In genomic region chr2:36441816-36442215, GRCh38 we compare ENCODE assay signal across 14 cellular contexts.
A peak's percentile ranks its signal among the peaks of the same experiment; 100 is the strongest.
DNase-seq lines count a peak whose midpoint lies in the region; ATAC-seq and TF ChIP-seq lines count a peak whose summit lies in the region.
"Had no signal": no experiment of that assay in that cellular context is flagged by ENCODE, and none has a peak within 500 bp of the region (broad histone marks: within the 10 kb centered on the region; RNA-seq: fewer than 3 reads in every experiment).

No MANE protein-coding gene starts in this region.

- H3K36me3 ChIP-seq in psoas muscle (ENCODE audit: insufficient read depth in 1 of 2, low read depth in 1 of 2) (peaks cover 16 to 56% of the 10 kb centered on the region in 2 donors), PC-9 (ENCODE audit: low read depth) (peaks cover 15% of the 10 kb centered on the region)

- no peaks in the 10 kb centered on the region for H3K9me3 ChIP-seq in psoas muscle
- H3K9me3 ChIP-seq in PC-9 (ENCODE audit: insufficient read depth, low read depth), result no peaks in the 10 kb centered on the region
- H3K9me3 ChIP-seq: lower lobe of right lung had no signal

- H3K9me3 Mint-ChIP-seq in glutamatergic neuron (ENCODE audit: unreplicated experiment), result peaks cover 3% of the 10 kb centered on the region
- H3K9me3 Mint-ChIP-seq: type B pancreatic cell had no signal

- H3K36me3 Mint-ChIP-seq in glutamatergic neuron (ENCODE audit: unreplicated experiment), result peaks cover 11% of the 10 kb centered on the region

- no peak overlapping the region for H3K4me2 ChIP-seq in PC-9

- intact Hi-C loops in psoas muscle (cut with DNase I), result no loop called here
- intact Hi-C loops in PC-9 (cut with micrococcal nuclease; ENCODE audit: unreplicated experiment), result no loop called here

- peaks cover 5% of the 10 kb centered on the region for H3K27me3 Mint-ChIP-seq in glutamatergic neuron (ENCODE audit: unreplicated experiment)
- H3K27me3 Mint-ChIP-seq: type B pancreatic cell had no signal

- 43 to 52% (median 45%) methylated on average over 6 of the region's 6 CpGs for WGBS in psoas muscle, 3 donors

- POLR2A ChIA-PET in PC-9 (lab: Charles Lee; ENCODE audit: unreplicated experiment), result no interaction called here

- no TSS peak for BruUV-seq in PC-9 (replicated peaks; lab: Mats Ljungman, UMichigan)

- H3K27me3 ChIP-seq in psoas muscle (ENCODE audit: insufficient read depth in 3 of 3, low read length in 2 of 3) (no peaks in the 10 kb centered on the region), PC-9 (ENCODE audit: insufficient read depth, low read depth) (no peaks in the 10 kb centered on the region)

- peaks cover 26% of the 10 kb centered on the region for H3K79me2 ChIP-seq in PC-9 (ENCODE audit: low read depth)

- H3K4me1 Mint-ChIP-seq in glutamatergic neuron (ENCODE audit: low read depth, unreplicated experiment), result peaks cover 14% of the 10 kb centered on the region

- CTCF ChIA-PET in PC-9 (lab: Charles Lee), result no interaction called here

- peak overlapping the region; percentile 21 for H3K27ac ChIP-seq in psoas muscle
- H3K27ac ChIP-seq in PC-9, result no peak overlapping the region
- H3K27ac ChIP-seq: lower lobe of right lung had no signal

- no peaks in the 10 kb centered on the region for H4K20me1 ChIP-seq in PC-9 (ENCODE audit: insufficient read depth)

- no peaks in the 10 kb centered on the region for H3K9me2 ChIP-seq in PC-9 (ENCODE audit: insufficient read depth)

- H2AFZ ChIP-seq in PC-9, result no peak overlapping the region

- H3K27ac Mint-ChIP-seq in glutamatergic neuron (ENCODE audit: unreplicated experiment), result no peak overlapping the region
- H3K27ac Mint-ChIP-seq: type B pancreatic cell had no signal

- H3K4me1 ChIP-seq in psoas muscle, result peaks cover 44% of the 10 kb centered on the region
- H3K4me1 ChIP-seq in PC-9 (replicated peaks; ENCODE audit: insufficient read depth), result peaks cover 9% of the 10 kb centered on the region

- peaks cover 10% of the 10 kb centered on the region for H3F3A ChIP-seq in PC-9 (ENCODE audit: insufficient read depth, low read depth)

- peak in 1 of 4 donors; percentile 35 for ATAC-seq in psoas muscle
- ATAC-seq: lower lobe of right lung had no signal

- no peak overlapping the region for H3K4me3 Mint-ChIP-seq in glutamatergic neuron (ENCODE audit: unreplicated experiment)
- H3K4me3 Mint-ChIP-seq: type B pancreatic cell had no signal

- DNase-seq in GM04504 (ENCODE audit: low read depth) (peak; percentile 73), KG1 (lab: John Stamatoyannopoulos, UW) (peak; percentile 50), cardiac fibroblast (ENCODE audit: low read depth in 2 of 2) (peak; percentile 79 to 91), psoas muscle (no peak), GF-D8 (lab: John Stamatoyannopoulos, UW) (no peak), NCI-H1694 (lab: John Stamatoyannopoulos, UW) (no peak), glutamatergic neuron (no peak), PC-9 (no peak)
- DNase-seq: DND-41; effector CD8-positive, alpha-beta T cell; lower lobe of right lung; NCI-H1417; stimulated activated CD4-positive, alpha-beta T cell treated with anti-CD3 and anti-CD28 coated beads, Interleukin-12 subunit alpha, Interleukin-12 subunit beta, amount 100 ng/mL, for 4 hours had no signal

- no peak overlapping the region for H3K4me3 ChIP-seq in cardiac fibroblast (replicated peaks in 1 of 2; ENCODE audit: low read depth in 2 of 2, low read length in 2 of 2)
- no peak overlapping the region for H3K4me3 ChIP-seq in psoas muscle
- H3K4me3 ChIP-seq in PC-9, result no peak overlapping the region
- H3K4me3 ChIP-seq: lower lobe of right lung had no signal

- TF ChIP-seq CTCF in cardiac fibroblast (IDR thresholded peaks at IDR 0.05; ENCODE audit: low read depth, low read length), result no peak
- TF ChIP-seq CTCF in psoas muscle (IDR thresholded peaks at IDR 0.05), result no peak
- TF ChIP-seq CTCF in glutamatergic neuron (IDR thresholded peaks at IDR 0.05; ENCODE audit: partially characterized antibody, unreplicated experiment), result no peak
- TF ChIP-seq CTCF in PC-9 (conservative IDR thresholded peaks at IDR 0.05), result no peak

Comparison
In these comparisons a context has a peak if more than half of its experiments do, and no peak if none do; other contexts are left out.
1. DNase-seq: peak in GM04504 (single experiment), KG1 (single experiment) and cardiac fibroblast (2 of 2); none in psoas muscle (0 of 2), GF-D8 (single experiment), NCI-H1694 (single experiment), glutamatergic neuron (single experiment) and PC-9 (0 of 2).